In the genomic region with DNA sequence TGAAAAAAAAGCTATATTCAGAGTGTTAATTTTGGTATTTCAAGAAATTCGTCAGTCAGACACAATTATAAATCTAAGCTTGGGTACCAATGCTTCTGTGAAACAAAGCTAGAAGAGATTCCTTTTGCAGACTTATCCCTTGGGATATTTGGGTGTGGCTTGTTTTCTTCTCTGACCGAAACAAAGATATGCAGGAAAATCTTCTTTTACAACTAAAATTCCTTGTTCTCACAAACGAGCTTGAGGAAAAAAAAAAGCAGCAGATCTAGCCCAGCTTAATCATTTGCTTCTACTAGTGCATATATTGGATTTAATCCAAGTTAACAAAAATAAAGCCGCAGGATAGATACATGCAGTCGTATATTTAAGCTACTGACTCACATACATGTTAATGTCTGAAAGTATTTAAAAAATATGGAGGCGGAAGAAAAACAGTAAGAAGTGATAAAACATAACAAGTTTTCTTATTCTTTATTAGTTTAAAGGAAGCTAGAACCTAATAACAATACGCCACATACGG, we compare ENCODE assay signal across 16 cellular contexts.
DNase-seq lines count a peak whose midpoint lies in the region; ATAC-seq, FAIRE-seq and TF ChIP-seq lines count a peak whose summit lies in the region.
"Had no signal": no experiment of that assay in that cellular context is flagged by ENCODE, and none has a peak within 500 bp of the region (broad histone marks: within the 10 kb centered on the region; RNA-seq: fewer than 3 reads in every experiment).

No MANE protein-coding gene starts in this region.

- no peak overlapping the region for H4K91ac ChIP-seq in mesenchymal stem cell (ENCODE audit: low read length)

- no peak overlapping the region for H2BK15ac ChIP-seq in mesenchymal stem cell (ENCODE audit: low read depth, poor library complexity, severe bottlenecking)

- peak overlapping the region; percentile 65 for H3K9ac ChIP-seq in mesenchymal stem cell (ENCODE audit: low read length)

- H4K8ac ChIP-seq in mesenchymal stem cell (ENCODE audit: low read length), result no peak overlapping the region

- WGBS in mesenchymal stem cell, result 77% methylated on average over 2 of the region's 8 CpGs

- DNase-seq in RWPE2 (ENCODE audit: low spot score) (no peak), coronary artery (ENCODE audit: low spot score) (no peak), mesenchymal stem cell (no peak), superior temporal gyrus (ENCODE audit: extremely low spot score) (peak; percentile 74), H54 (ENCODE audit: insufficient read length, low spot score) (no peak)
- DNase-seq in stimulated activated CD4-positive, alpha-beta T cell treated with anti-CD3 and anti-CD28 coated beads, Interleukin-4, amount 100 ng/mL, for 24 hours, result no peak
- DNase-seq: activated gamma-delta T cell treated with Interleukin-2 at 50 U/mL for 16 hours; BE2C; cortex of kidney; GOT3; ovary; right lobe of liver; stimulated activated naive B cell treated with anti-CD40 and anti-IgM and Interleukin-4, amounts not matched to agents 10 μg/mL and 1 μg/mL and 100 μg/mL, for 72 hours; WERI-Rb-1 had no signal

- H3K4me2 ChIP-seq in mesenchymal stem cell (ENCODE audit: low read length, poor library complexity, severe bottlenecking), result no peak overlapping the region

- no peak overlapping the region for H3K14ac ChIP-seq in mesenchymal stem cell (ENCODE audit: low read length in 2 of 2)

- TF ChIP-seq POLR2A in H54 (IDR thresholded peaks at IDR 0.05; ENCODE audit: low read depth, low read length), result no peak

- H3K27ac ChIP-seq in RWPE2 (ENCODE audit: poor library complexity, severe bottlenecking), result peak overlapping the region; percentile 67
- H3K27ac ChIP-seq in coronary artery, result no peak overlapping the region
- no peak overlapping the region for H3K27ac ChIP-seq in mesenchymal stem cell (ENCODE audit: low read length, poor library complexity, severe bottlenecking)
- H3K27ac ChIP-seq: ovary, right lobe of liver, WERI-Rb-1 had no signal

- H2BK5ac ChIP-seq in mesenchymal stem cell (ENCODE audit: low read depth, low read length, poor library complexity, severe bottlenecking), result no peak overlapping the region

- H3K18ac ChIP-seq in mesenchymal stem cell (ENCODE audit: low read depth in 1 of 2, low read length in 2 of 2), result no peak overlapping the region

- H3K27me3 ChIP-seq in RWPE2 (ENCODE audit: insufficient read depth, poor library complexity, severe bottlenecking) (no peaks in the 10 kb centered on the region), mesenchymal stem cell (ENCODE audit: control insufficient read depth in 1 of 2, insufficient read depth in 1 of 2, low read length in 2 of 2) (no peaks in the 10 kb centered on the region)
- H3K27me3 ChIP-seq: BE2C, ovary, right lobe of liver had no signal

- no peaks in the 10 kb centered on the region for H3K36me3 ChIP-seq in RWPE2 (ENCODE audit: low read depth)
- peaks cover 0 to 3% of the 10 kb centered on the region in 2 experiments for H3K36me3 ChIP-seq in mesenchymal stem cell (ENCODE audit: control insufficient read depth in 1 of 2, insufficient read depth in 2 of 2, low read depth in 1 of 2, low read length in 2 of 2)
- H3K36me3 ChIP-seq: BE2C, ovary, right lobe of liver, WERI-Rb-1 had no signal

- no peak for FAIRE-seq in H54 (lab: Jason Lieb, UNC)
- FAIRE-seq: GM18507 had no signal

- no peak for TF ChIP-seq CTCF in RWPE2 (IDR thresholded peaks at IDR 0.05; ENCODE audit: poor library complexity, severe bottlenecking)
- TF ChIP-seq CTCF in coronary artery (IDR thresholded peaks at IDR 0.05), result no peak

- H3K9me3 ChIP-seq in RWPE2 (ENCODE audit: severe bottlenecking) (no peaks in the 10 kb centered on the region), mesenchymal stem cell (ENCODE audit: control insufficient read depth, low read length) (no peaks in the 10 kb centered on the region)
- H3K9me3 ChIP-seq: BE2C, ovary, right lobe of liver had no signal

- no peak overlapping the region for H3K4ac ChIP-seq in mesenchymal stem cell (ENCODE audit: low read depth in 1 of 2, low read length in 2 of 2)

- H2BK120ac ChIP-seq in mesenchymal stem cell (ENCODE audit: low read depth, low read length), result no peak overlapping the region

- no peak for ATAC-seq in RWPE2 (ENCODE audit: low read depth)
- ATAC-seq in GM19395 (IDR thresholded peaks at IDR 0.05; ENCODE audit: unreplicated experiment), result no peak
- ATAC-seq: right lobe of liver; stimulated activated naive B cell treated with anti-CD40 and anti-IgM and Interleukin-4, amounts not matched to agents 10 μg/mL and 1 μg/mL and 100 μg/mL, for 72 hours had no signal

- H3K4me3 ChIP-seq in RWPE2 (ENCODE audit: severe bottlenecking) (no peak overlapping the region), coronary artery (peak overlapping the region; percentile 13), mesenchymal stem cell (ENCODE audit: insufficient read depth in 1 of 2, low read depth in 1 of 2, low read length in 2 of 2) (peak overlapping the region in 1 of 2 experiments; percentile 23)
- H3K4me3 ChIP-seq: ovary, right lobe of liver had no signal

- H2AFZ ChIP-seq in mesenchymal stem cell (ENCODE audit: low read depth, low read length), result no peak overlapping the region

- no peak overlapping the region for H2AK5ac ChIP-seq in mesenchymal stem cell (ENCODE audit: low read length, severe bottlenecking)

- H3K79me1 ChIP-seq in mesenchymal stem cell (replicated peaks; ENCODE audit: low read length, poor library complexity, severe bottlenecking), result no peaks in the 10 kb centered on the region

- H3K23ac ChIP-seq in mesenchymal stem cell (ENCODE audit: low read length in 2 of 2), result no peak overlapping the region

- H2BK12ac ChIP-seq in mesenchymal stem cell (ENCODE audit: low read length in 2 of 2), result no peak overlapping the region

- peaks cover 20% of the 10 kb centered on the region for H3K4me1 ChIP-seq in RWPE2 (ENCODE audit: insufficient read depth, poor library complexity, severe bottlenecking)
- H3K4me1 ChIP-seq in mesenchymal stem cell (ENCODE audit: control insufficient read depth, insufficient read depth, low read depth, low read length), result peaks cover 11% of the 10 kb centered on the region
- H3K4me1 ChIP-seq: BE2C, right lobe of liver had no signal
